In the genomic region with DNA sequence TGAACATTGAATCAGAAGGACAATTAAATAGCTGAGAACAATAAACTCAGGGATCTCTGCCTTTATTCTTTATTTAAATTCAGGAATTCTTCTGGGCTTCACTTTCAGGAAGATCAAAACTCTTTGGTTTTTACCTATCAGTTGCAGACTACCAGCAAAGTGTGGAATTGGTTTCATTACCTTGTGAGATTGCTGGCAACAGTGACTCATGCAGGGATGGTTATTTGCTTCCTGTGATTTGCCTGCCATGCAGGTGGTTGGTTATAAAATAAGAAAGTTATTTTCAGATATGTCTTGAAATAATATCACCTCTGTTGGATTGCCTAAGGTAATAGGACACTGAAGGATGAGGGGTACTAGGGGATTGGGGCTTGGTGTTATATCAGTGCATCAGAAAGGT, we compare ENCODE assay signal across 22 cellular contexts.
"Had no signal": no experiment of that assay in that cellular context is flagged by ENCODE, and none has a peak within 500 bp of the region (broad histone marks: within the 10 kb centered on the region; RNA-seq: fewer than 3 reads in every experiment).

No MANE protein-coding gene starts in this region.

- ATAC-seq: gastroesophageal sphincter; left lobe of liver; naive thymus-derived CD4-positive, alpha-beta T cell; right lobe of liver; stimulated activated naive B cell treated with anti-CD40 and anti-IgM and Interleukin-4, amounts not matched to agents 10 μg/mL and 1 μg/mL and 100 μg/mL, for 72 hours had no signal

- H3K9me3 ChIP-seq: right lobe of liver had no signal

- H3K27me3 ChIP-seq: gastroesophageal sphincter, neural progenitor cell, right lobe of liver, tibial nerve, upper lobe of left lung had no signal

- H3K4me3 ChIP-seq: coronary artery, gastroesophageal sphincter, neural progenitor cell, right lobe of liver, thoracic aorta, tibial nerve, upper lobe of left lung had no signal

- H3K36me3 ChIP-seq: gastroesophageal sphincter, neural progenitor cell, right lobe of liver, thoracic aorta, tibial nerve, upper lobe of left lung had no signal

- DNase-seq: dermis blood vessel endothelial cell; effector memory CD4-positive, alpha-beta T cell; glutamatergic neuron; hypothalamus; immature natural killer cell; islet precursor cell; mesendoderm; midbrain; naive thymus-derived CD4-positive, alpha-beta T cell; right lobe of liver; small intestine; stimulated activated CD4-positive, alpha-beta T cell treated with anti-CD3 and anti-CD28 coated beads, Interleukin-15, amount 100 ng/mL, for 24 hours; stimulated activated CD4-positive, alpha-beta T cell treated with anti-CD3 and anti-CD28 coated beads, Interleukin-2, amount 100 ng/mL, for 48 hours; stimulated activated naive B cell treated with anti-CD40 and anti-IgM and Interleukin-4, amounts not matched to agents 10 μg/mL and 1 μg/mL and 100 μg/mL, for 72 hours; upper lobe of left lung had no signal

- H3K27ac ChIP-seq: coronary artery, gastroesophageal sphincter, neural progenitor cell, parathyroid adenoma, right lobe of liver, thoracic aorta, tibial nerve, upper lobe of left lung had no signal

- H3K4me1 ChIP-seq: parathyroid adenoma, right lobe of liver, tibial nerve, upper lobe of left lung had no signal
